ENCODE assay signal across 1 cellular context in the genomic region with DNA sequence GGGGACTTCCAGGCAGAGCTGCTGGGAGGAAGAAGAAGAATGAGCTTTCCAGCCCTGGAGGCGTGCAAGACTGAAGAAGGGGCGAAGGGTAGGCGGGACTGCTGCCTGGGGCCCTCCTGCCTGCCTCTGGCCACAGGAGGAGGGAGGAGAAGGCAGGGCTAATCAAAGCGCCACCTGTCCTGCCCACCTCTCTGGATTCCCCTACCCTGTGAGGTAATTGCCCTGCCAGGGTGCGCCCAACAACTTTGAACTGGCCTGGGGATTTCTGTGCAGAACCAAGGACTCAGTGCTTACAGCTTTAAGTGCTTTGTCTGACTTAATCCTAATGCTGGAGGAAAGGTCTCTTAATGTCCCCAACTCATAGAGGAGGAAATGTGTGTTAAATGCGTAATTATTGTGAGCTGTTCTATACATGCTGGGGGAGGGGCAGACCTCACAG.
TF ChIP-seq lines count a peak whose summit lies in the region.

A gene with protein sequence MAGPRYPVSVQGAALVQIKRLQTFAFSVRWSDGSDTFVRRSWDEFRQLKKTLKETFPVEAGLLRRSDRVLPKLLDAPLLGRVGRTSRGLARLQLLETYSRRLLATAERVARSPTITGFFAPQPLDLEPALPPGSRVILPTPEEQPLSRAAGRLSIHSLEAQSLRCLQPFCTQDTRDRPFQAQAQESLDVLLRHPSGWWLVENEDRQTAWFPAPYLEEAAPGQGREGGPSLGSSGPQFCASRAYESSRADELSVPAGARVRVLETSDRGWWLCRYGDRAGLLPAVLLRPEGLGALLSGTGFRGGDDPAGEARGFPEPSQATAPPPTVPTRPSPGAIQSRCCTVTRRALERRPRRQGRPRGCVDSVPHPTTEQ (minus strand): TSS at position 72 of the 439 bp plus-strand sequence. CDS start 290 bp downstream, outside the sequence.

TF ChIP-seq in GM23338, 12 proteins besides CTCF, POLR2A, EP300 and RAD21 (continued from another document):
- TF ChIP-seq, protein P1, sequence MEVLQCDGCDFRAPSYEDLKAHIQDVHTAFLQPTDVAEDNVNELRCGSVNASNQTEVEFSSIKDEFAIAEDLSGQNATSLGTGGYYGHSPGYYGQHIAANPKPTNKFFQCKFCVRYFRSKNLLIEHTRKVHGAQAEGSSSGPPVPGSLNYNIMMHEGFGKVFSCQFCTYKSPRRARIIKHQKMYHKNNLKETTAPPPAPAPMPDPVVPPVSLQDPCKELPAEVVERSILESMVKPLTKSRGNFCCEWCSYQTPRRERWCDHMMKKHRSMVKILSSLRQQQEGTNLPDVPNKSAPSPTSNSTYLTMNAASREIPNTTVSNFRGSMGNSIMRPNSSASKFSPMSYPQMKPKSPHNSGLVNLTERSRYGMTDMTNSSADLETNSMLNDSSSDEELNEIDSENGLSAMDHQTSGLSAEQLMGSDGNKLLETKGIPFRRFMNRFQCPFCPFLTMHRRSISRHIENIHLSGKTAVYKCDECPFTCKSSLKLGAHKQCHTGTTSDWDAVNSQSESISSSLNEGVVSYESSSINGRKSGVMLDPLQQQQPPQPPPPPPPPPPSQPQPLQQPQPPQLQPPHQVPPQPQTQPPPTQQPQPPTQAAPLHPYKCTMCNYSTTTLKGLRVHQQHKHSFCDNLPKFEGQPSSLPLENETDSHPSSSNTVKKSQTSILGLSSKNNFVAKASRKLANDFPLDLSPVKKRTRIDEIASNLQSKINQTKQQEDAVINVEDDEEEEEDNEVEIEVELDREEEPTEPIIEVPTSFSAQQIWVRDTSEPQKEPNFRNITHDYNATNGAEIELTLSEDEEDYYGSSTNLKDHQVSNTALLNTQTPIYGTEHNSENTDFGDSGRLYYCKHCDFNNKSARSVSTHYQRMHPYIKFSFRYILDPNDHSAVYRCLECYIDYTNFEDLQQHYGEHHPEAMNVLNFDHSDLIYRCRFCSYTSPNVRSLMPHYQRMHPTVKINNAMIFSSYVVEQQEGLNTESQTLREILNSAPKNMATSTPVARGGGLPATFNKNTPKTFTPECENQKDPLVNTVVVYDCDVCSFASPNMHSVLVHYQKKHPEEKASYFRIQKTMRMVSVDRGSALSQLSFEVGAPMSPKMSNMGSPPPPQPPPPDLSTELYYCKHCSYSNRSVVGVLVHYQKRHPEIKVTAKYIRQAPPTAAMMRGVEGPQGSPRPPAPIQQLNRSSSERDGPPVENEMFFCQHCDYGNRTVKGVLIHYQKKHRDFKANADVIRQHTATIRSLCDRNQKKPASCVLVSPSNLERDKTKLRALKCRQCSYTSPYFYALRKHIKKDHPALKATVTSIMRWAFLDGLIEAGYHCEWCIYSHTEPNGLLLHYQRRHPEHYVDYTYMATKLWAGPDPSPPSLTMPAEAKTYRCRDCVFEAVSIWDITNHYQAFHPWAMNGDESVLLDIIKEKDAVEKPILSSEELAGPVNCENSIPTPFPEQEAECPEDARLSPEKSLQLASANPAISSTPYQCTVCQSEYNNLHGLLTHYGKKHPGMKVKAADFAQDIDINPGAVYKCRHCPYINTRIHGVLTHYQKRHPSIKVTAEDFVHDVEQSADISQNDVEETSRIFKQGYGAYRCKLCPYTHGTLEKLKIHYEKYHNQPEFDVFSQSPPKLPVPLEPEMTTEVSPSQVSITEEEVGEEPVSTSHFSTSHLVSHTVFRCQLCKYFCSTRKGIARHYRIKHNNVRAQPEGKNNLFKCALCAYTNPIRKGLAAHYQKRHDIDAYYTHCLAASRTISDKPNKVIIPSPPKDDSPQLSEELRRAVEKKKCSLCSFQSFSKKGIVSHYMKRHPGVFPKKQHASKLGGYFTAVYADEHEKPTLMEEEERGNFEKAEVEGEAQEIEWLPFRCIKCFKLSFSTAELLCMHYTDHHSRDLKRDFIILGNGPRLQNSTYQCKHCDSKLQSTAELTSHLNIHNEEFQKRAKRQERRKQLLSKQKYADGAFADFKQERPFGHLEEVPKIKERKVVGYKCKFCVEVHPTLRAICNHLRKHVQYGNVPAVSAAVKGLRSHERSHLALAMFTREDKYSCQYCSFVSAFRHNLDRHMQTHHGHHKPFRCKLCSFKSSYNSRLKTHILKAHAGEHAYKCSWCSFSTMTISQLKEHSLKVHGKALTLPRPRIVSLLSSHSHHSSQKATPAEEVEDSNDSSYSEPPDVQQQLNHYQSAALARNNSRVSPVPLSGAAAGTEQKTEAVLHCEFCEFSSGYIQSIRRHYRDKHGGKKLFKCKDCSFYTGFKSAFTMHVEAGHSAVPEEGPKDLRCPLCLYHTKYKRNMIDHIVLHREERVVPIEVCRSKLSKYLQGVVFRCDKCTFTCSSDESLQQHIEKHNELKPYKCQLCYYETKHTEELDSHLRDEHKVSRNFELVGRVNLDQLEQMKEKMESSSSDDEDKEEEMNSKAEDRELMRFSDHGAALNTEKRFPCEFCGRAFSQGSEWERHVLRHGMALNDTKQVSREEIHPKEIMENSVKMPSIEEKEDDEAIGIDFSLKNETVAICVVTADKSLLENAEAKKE (CRISPR knock-in tag; IDR thresholded peaks at IDR 0.05), result no peak
